ENCODE assay signal across 15 cellular contexts in the genomic region with DNA sequence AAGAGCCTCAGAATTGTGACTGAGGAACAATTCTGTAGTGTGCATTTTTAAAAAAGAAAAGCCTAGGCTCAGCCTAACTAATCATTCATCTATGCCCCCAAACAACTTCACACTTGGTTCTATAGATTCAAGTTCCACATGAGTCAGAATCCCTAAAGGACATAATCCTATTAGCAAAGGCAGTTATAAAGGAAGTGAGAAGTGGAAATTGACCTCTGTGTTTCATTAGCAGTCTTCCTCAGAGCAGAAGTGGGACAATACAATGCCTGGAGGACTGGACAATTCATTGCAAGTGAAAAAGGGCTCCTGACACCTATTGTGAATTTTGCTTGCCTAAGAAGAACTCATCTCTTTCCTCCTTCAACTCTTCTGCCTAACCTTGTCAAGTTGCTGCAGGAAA.
DNase-seq lines count a peak whose midpoint lies in the region; ATAC-seq and TF ChIP-seq lines count a peak whose summit lies in the region.
"Had no signal": no experiment of that assay in that cellular context is flagged by ENCODE, and none has a peak within 500 bp of the region (broad histone marks: within the 10 kb centered on the region; RNA-seq: fewer than 3 reads in every experiment).

No MANE protein-coding gene starts in this region.

- peaks cover 0 to 3% (median 0%) of the 10 kb centered on the region in 3 donors for H3K27me3 Mint-ChIP-seq in CD14-positive monocyte (ENCODE audit: low read depth in 3 of 3)
- no peaks in the 10 kb centered on the region for H3K27me3 Mint-ChIP-seq in naive thymus-derived CD4-positive, alpha-beta T cell

- H3K9me3 Mint-ChIP-seq in CD14-positive monocyte, result no peaks in the 10 kb centered on the region
- peaks cover 1 to 11% (median 4%) of the 10 kb centered on the region in 11 donors for H3K9me3 Mint-ChIP-seq in naive thymus-derived CD4-positive, alpha-beta T cell
- H3K9me3 Mint-ChIP-seq: GM23338; natural killer cell treated with Interleukin-12 subunit alpha and Interleukin-12 subunit beta and Interleukin-15 and Interleukin-18, amount 100 ng/mL, for 72 hours had no signal

- intact Hi-C loops in CD14-positive monocyte (cut with micrococcal nuclease), result no loop called here
- intact Hi-C loops in naive thymus-derived CD4-positive, alpha-beta T cell (cut with micrococcal nuclease), result loop anchor here in 1 of 2 donors (10.0 kb wide), 2 partner anchors 910 to 1150 kb away; no protein-coding TSS in a partner anchor

- no peak for ATAC-seq in naive thymus-derived CD4-positive, alpha-beta T cell
- ATAC-seq in HG03460 (IDR thresholded peaks at IDR 0.05; ENCODE audit: unreplicated experiment), result no peak
- ATAC-seq in HG03342 (IDR thresholded peaks at IDR 0.05; ENCODE audit: unreplicated experiment), result no peak
- ATAC-seq: GM23338; natural killer cell treated with Interleukin-12 subunit alpha and Interleukin-12 subunit beta and Interleukin-15 and Interleukin-18, amount 100 ng/mL, for 72 hours; psoas muscle had no signal

- no peak for TF ChIP-seq CTCF in CD14-positive monocyte (IDR thresholded peaks at IDR 0.05)
- no peak for TF ChIP-seq CTCF in WERI-Rb-1 (IDR thresholded peaks at IDR 0.05; ENCODE audit: low read depth, low read length)

- no peaks in the 10 kb centered on the region for H3K27me3 ChIP-seq in WERI-Rb-1 (ENCODE audit: insufficient read depth, low read depth, severe bottlenecking)
- no peaks in the 10 kb centered on the region for H3K27me3 ChIP-seq in naive thymus-derived CD4-positive, alpha-beta T cell (ENCODE audit: control insufficient read depth in 2 of 2, insufficient read depth in 2 of 2, low read length in 2 of 2)
- H3K27me3 ChIP-seq: stomach had no signal

- peak overlapping the region; percentile 80 to 96 (median 93) for H3K27ac Mint-ChIP-seq in CD14-positive monocyte
- H3K27ac Mint-ChIP-seq in naive thymus-derived CD4-positive, alpha-beta T cell, result peak overlapping the region; percentile 91 to 100 (median 98)
- H3K27ac Mint-ChIP-seq: GM23338 had no signal

- peaks cover 4% of the 10 kb centered on the region in 2 donors for H3K36me3 Mint-ChIP-seq in CD14-positive monocyte
- H3K36me3 Mint-ChIP-seq in naive thymus-derived CD4-positive, alpha-beta T cell, result peaks cover 10 to 37% (median 23%) of the 10 kb centered on the region in 5 donors
- H3K36me3 Mint-ChIP-seq: natural killer cell treated with Interleukin-12 subunit alpha and Interleukin-12 subunit beta and Interleukin-15 and Interleukin-18, amount 100 ng/mL, for 72 hours had no signal

- CTCF ChIA-PET in naive thymus-derived CD4-positive, alpha-beta T cell (lab: Charles Lee), result interaction anchor here (1.0 to 9.6 kb wide), 3 partner anchors 11 to 16 kb away, joined by 5 to 101 read pairs (median 87); no protein-coding TSS in a partner anchor

- peak overlapping the region in 1 of 2 donors; percentile 47 for H3K4me3 Mint-ChIP-seq in CD14-positive monocyte
- H3K4me3 Mint-ChIP-seq in naive thymus-derived CD4-positive, alpha-beta T cell, result peak overlapping the region in 8 of 10 donors; percentile 18 to 77 (median 62)
- H3K4me3 Mint-ChIP-seq: GM23338; natural killer cell treated with Interleukin-12 subunit alpha and Interleukin-12 subunit beta and Interleukin-15 and Interleukin-18, amount 100 ng/mL, for 72 hours had no signal

- H3K27ac ChIP-seq in WERI-Rb-1, result peak overlapping the region; percentile 1; the same call in 1 of the 2 replicates
- peak overlapping the region; percentile 74 for H3K27ac ChIP-seq in naive thymus-derived CD4-positive, alpha-beta T cell (ENCODE audit: low read depth, low read length)
- H3K27ac ChIP-seq: psoas muscle, stomach had no signal

- POLR2A ChIA-PET in naive thymus-derived CD4-positive, alpha-beta T cell (lab: Charles Lee), result interaction anchor here (0.8 to 27.4 kb wide), 3 partner anchors 11 to 35 kb away, joined by 3 to 730 read pairs (median 99); no protein-coding TSS in a partner anchor

- H3K36me3 ChIP-seq in WERI-Rb-1, result no peaks in the 10 kb centered on the region
- H3K36me3 ChIP-seq in naive thymus-derived CD4-positive, alpha-beta T cell (ENCODE audit: control insufficient read depth in 2 of 3, insufficient read depth in 3 of 3, low read length in 3 of 3), result no peaks in the 10 kb centered on the region
- H3K36me3 ChIP-seq: stomach had no signal

- DNase-seq in CD14-positive monocyte (ENCODE audit: low spot score) (no peak), HT-29 (ENCODE audit: low spot score) (peak; percentile 38), WERI-Rb-1 (no peak), NK-92 (lab: John Stamatoyannopoulos, UW; ENCODE audit: unreplicated experiment) (no peak)
- DNase-seq in naive thymus-derived CD4-positive, alpha-beta T cell, result no peak
- DNase-seq: amygdala, Karpas-422, NCI-H1694 treated with DMSO at 0.1 percent for 48 hours, NCI-H446 treated with DMSO at 0.1 percent for 48 hours, psoas muscle, stomach had no signal

- peaks cover 0 to 54% of the 10 kb centered on the region in 2 donors for H3K4me1 ChIP-seq in naive thymus-derived CD4-positive, alpha-beta T cell (ENCODE audit: control insufficient read depth in 2 of 2, insufficient read depth in 2 of 2, low read length in 2 of 2)
- H3K4me1 ChIP-seq: psoas muscle had no signal

- H3K4me1 Mint-ChIP-seq in CD14-positive monocyte, result peaks cover 43% of the 10 kb centered on the region
- peaks cover 26 to 98% (median 89%) of the 10 kb centered on the region in 7 donors for H3K4me1 Mint-ChIP-seq in naive thymus-derived CD4-positive, alpha-beta T cell

- no peaks in the 10 kb centered on the region for H3K9me3 ChIP-seq in WERI-Rb-1 (ENCODE audit: severe bottlenecking)
- no peaks in the 10 kb centered on the region for H3K9me3 ChIP-seq in naive thymus-derived CD4-positive, alpha-beta T cell (ENCODE audit: control insufficient read depth in 2 of 3, low read length in 3 of 3)
- H3K9me3 ChIP-seq: psoas muscle, stomach had no signal

- no peak overlapping the region for H3K4me3 ChIP-seq in WERI-Rb-1 (ENCODE audit: low read depth, low read length)
- H3K4me3 ChIP-seq in naive thymus-derived CD4-positive, alpha-beta T cell (ENCODE audit: low read length), result no peak overlapping the region
- H3K4me3 ChIP-seq: GM23338, psoas muscle, stomach had no signal
